ENCODE assay signal across 18 cellular contexts in genomic region chr12:53337998-53338397, GRCh38. TPM values are rescaled to one million over a fixed set of nuclear protein-coding genes. Genes with fewer than 3 reads are reported as not detected.
A peak's percentile ranks its signal among the peaks of the same experiment; 100 is the strongest.
DNase-seq lines count a peak whose midpoint lies in the region; ATAC-seq and TF ChIP-seq lines count a peak whose summit lies in the region.
"Had no signal": no experiment of that assay in that cellular context is flagged by ENCODE, and none has a peak within 500 bp of the region (broad histone marks: within the 10 kb centered on the region; RNA-seq: fewer than 3 reads in every experiment).

No MANE protein-coding gene starts in this region.

- peaks cover 36% of the 10 kb centered on the region for H3K4me1 ChIP-seq in neural progenitor cell
- H3K4me1 ChIP-seq: A549 had no signal

- no peaks in the 10 kb centered on the region for H4K20me1 ChIP-seq in neural progenitor cell (ENCODE audit: low read depth)

- no peak overlapping the region for H3K4me3 Mint-ChIP-seq in activated CD8-positive, alpha-beta T cell treated with anti-CD3 and anti-CD28 coated beads, Interleukin-2, amount 10 ng/mL, durations not matched to agents 7 days and 5 days
- H3K4me3 Mint-ChIP-seq in activated CD8-positive, alpha-beta T cell treated with anti-CD3 and anti-CD28 coated beads for 36 hours: no peak overlapping the region
- H3K4me3 Mint-ChIP-seq in T-helper 17 cell: no peak overlapping the region
- H3K4me3 Mint-ChIP-seq in neural progenitor cell: no peak overlapping the region

- intact Hi-C loops in activated CD8-positive, alpha-beta T cell treated with anti-CD3 and anti-CD28 coated beads for 36 hours (cut with micrococcal nuclease): no loop called here
- intact Hi-C loops in posterior vena cava (cut with DNase I): no loop called here

- H3K9me3 Mint-ChIP-seq in activated CD8-positive, alpha-beta T cell treated with anti-CD3 and anti-CD28 coated beads, Interleukin-2, amount 10 ng/mL, durations not matched to agents 7 days and 5 days (ENCODE audit: insufficient read depth): no peaks in the 10 kb centered on the region
- H3K9me3 Mint-ChIP-seq in activated CD8-positive, alpha-beta T cell treated with anti-CD3 and anti-CD28 coated beads for 36 hours: no peaks in the 10 kb centered on the region
- no peaks in the 10 kb centered on the region for H3K9me3 Mint-ChIP-seq in neural progenitor cell

- H3F3A ChIP-seq in neural progenitor cell (ENCODE audit: low read depth): peaks cover 2% of the 10 kb centered on the region

- no peak for DNase-seq in activated CD8-positive, alpha-beta T cell treated with anti-CD3 and anti-CD28 coated beads, Interleukin-2, amount 10 ng/mL, durations not matched to agents 7 days and 5 days
- no peak for DNase-seq in activated CD8-positive, alpha-beta T cell treated with anti-CD3 and anti-CD28 coated beads for 36 hours
- peak; percentile 47 for DNase-seq in ELF-1 (ENCODE audit: low read depth, low spot score)
- DNase-seq in T-helper 17 cell: no peak
- no peak for DNase-seq in neural progenitor cell (ENCODE audit: low spot score)
- DNase-seq in posterior vena cava (ENCODE audit: low spot score): no peak
- no peak for DNase-seq in germinal center (ENCODE audit: low spot score)
- DNase-seq: DMS53, GDM1, KG1, MG63, NCI-H1105, NCI-H1930, NCI-H2171 treated with DMSO at 0.1 percent for 48 hours, NCI-H510A, SHP77 treated with DMSO at 0.1 percent for 48 hours had no signal

- no peaks in the 10 kb centered on the region for H3K79me2 ChIP-seq in neural progenitor cell (ENCODE audit: low read depth)

- no peaks in the 10 kb centered on the region for H3K9me3 ChIP-seq in T-helper 17 cell (ENCODE audit: control insufficient read depth, low read length, poor library complexity, severe bottlenecking)
- H3K9me3 ChIP-seq in neural progenitor cell (ENCODE audit: low read depth): no peaks in the 10 kb centered on the region
- H3K9me3 ChIP-seq: A549, MG63 had no signal

- H3K4me3 ChIP-seq in neural progenitor cell: no peak overlapping the region
- H3K4me3 ChIP-seq: A549, MG63 had no signal

- no peaks in the 10 kb centered on the region for H3K27me3 ChIP-seq in neural progenitor cell

- no peaks in the 10 kb centered on the region for H3K36me3 ChIP-seq in neural progenitor cell
- H3K36me3 ChIP-seq: MG63 had no signal

- CTCF ChIA-PET in activated CD8-positive, alpha-beta T cell treated with anti-CD3 and anti-CD28 coated beads, Interleukin-2, amount 10 ng/mL, durations not matched to agents 7 days and 5 days (lab: Charles Lee): interaction anchor here (0.9 to 1.0 kb wide), 2 partner anchors 15 to 178 kb away, joined by 3 read pairs; no protein-coding TSS in a partner anchor
- CTCF ChIA-PET in activated CD8-positive, alpha-beta T cell treated with anti-CD3 and anti-CD28 coated beads for 36 hours (lab: Charles Lee): interaction anchor here (1.2 kb wide), 1 partner anchor 18 kb away, joined by 3 read pairs; no protein-coding TSS in a partner anchor

- peaks cover 58% of the 10 kb centered on the region for H3K27me3 Mint-ChIP-seq in activated CD8-positive, alpha-beta T cell treated with anti-CD3 and anti-CD28 coated beads, Interleukin-2, amount 10 ng/mL, durations not matched to agents 7 days and 5 days (ENCODE audit: low read depth)
- peaks cover 39% of the 10 kb centered on the region for H3K27me3 Mint-ChIP-seq in activated CD8-positive, alpha-beta T cell treated with anti-CD3 and anti-CD28 coated beads for 36 hours
- H3K27me3 Mint-ChIP-seq in T-helper 17 cell (peaks cover 56% of the 10 kb centered on the region), neural progenitor cell (ENCODE audit: insufficient read depth, low read depth) (peaks cover 16% of the 10 kb centered on the region)

- TF ChIP-seq CTCF in activated CD8-positive, alpha-beta T cell treated with anti-CD3 and anti-CD28 coated beads for 36 hours (IDR thresholded peaks at IDR 0.05): no peak
- TF ChIP-seq CTCF in neural progenitor cell (IDR thresholded peaks at IDR 0.05): no peak

- H2AFZ ChIP-seq in neural progenitor cell (replicated peaks): peak overlapping the region; percentile 99

- H3K36me3 Mint-ChIP-seq in activated CD8-positive, alpha-beta T cell treated with anti-CD3 and anti-CD28 coated beads, Interleukin-2, amount 10 ng/mL, durations not matched to agents 7 days and 5 days (ENCODE audit: low read depth): no peaks in the 10 kb centered on the region
- H3K36me3 Mint-ChIP-seq in activated CD8-positive, alpha-beta T cell treated with anti-CD3 and anti-CD28 coated beads for 36 hours (ENCODE audit: low read depth): no peaks in the 10 kb centered on the region
- peaks cover 9% of the 10 kb centered on the region for H3K36me3 Mint-ChIP-seq in T-helper 17 cell (ENCODE audit: low read depth)
- no peaks in the 10 kb centered on the region for H3K36me3 Mint-ChIP-seq in neural progenitor cell

- H3K4me2 ChIP-seq in neural progenitor cell: peak overlapping the region; percentile 36
- H3K4me2 ChIP-seq: A549 had no signal

- ATAC-seq in activated CD8-positive, alpha-beta T cell treated with anti-CD3 and anti-CD28 coated beads, Interleukin-2, amount 10 ng/mL, durations not matched to agents 7 days and 5 days: no peak
- no peak for ATAC-seq in activated CD8-positive, alpha-beta T cell treated with anti-CD3 and anti-CD28 coated beads for 36 hours
- ATAC-seq in T-helper 17 cell (no peak), HG03342 (IDR thresholded peaks at IDR 0.05; ENCODE audit: unreplicated experiment) (no peak)
- ATAC-seq: A549 had no signal

- peak overlapping the region; percentile 1 for H3K27ac Mint-ChIP-seq in activated CD8-positive, alpha-beta T cell treated with anti-CD3 and anti-CD28 coated beads, Interleukin-2, amount 10 ng/mL, durations not matched to agents 7 days and 5 days
- H3K27ac Mint-ChIP-seq in activated CD8-positive, alpha-beta T cell treated with anti-CD3 and anti-CD28 coated beads for 36 hours: no peak overlapping the region
- peak overlapping the region; percentile 22 for H3K27ac Mint-ChIP-seq in T-helper 17 cell
- H3K27ac Mint-ChIP-seq in neural progenitor cell: peak overlapping the region; percentile 14

- peaks cover 16% of the 10 kb centered on the region for H3K4me1 Mint-ChIP-seq in activated CD8-positive, alpha-beta T cell treated with anti-CD3 and anti-CD28 coated beads, Interleukin-2, amount 10 ng/mL, durations not matched to agents 7 days and 5 days (ENCODE audit: low read depth)
- H3K4me1 Mint-ChIP-seq in activated CD8-positive, alpha-beta T cell treated with anti-CD3 and anti-CD28 coated beads for 36 hours (ENCODE audit: low read depth): peaks cover 13% of the 10 kb centered on the region
- H3K4me1 Mint-ChIP-seq in T-helper 17 cell (peaks cover 22% of the 10 kb centered on the region), neural progenitor cell (peaks cover 38% of the 10 kb centered on the region)

- H3K27ac ChIP-seq in neural progenitor cell: peak overlapping the region; percentile 37
- H3K27ac ChIP-seq: A549 had no signal

- POLR2A ChIA-PET in activated CD8-positive, alpha-beta T cell treated with anti-CD3 and anti-CD28 coated beads, Interleukin-2, amount 10 ng/mL, durations not matched to agents 7 days and 5 days (lab: Charles Lee): no interaction called here
- POLR2A ChIA-PET in activated CD8-positive, alpha-beta T cell treated with anti-CD3 and anti-CD28 coated beads for 36 hours (lab: Charles Lee): interaction anchor here (0.6 to 1.3 kb wide), 2 partner anchors 110 to 145 kb away, joined by 3 read pairs; no protein-coding TSS in a partner anchor

- no peak overlapping the region for H3K9ac ChIP-seq in neural progenitor cell

RNA-seq across cellular contexts. Expression of gene SP7, which starts 1.8 kb away (rescaled TPM):
- total RNA-seq in activated CD8-positive, alpha-beta T cell treated with anti-CD3 and anti-CD28 coated beads, Interleukin-2, amount 10 ng/mL, durations not matched to agents 7 days and 5 days: not detected
- not detected for total RNA-seq in activated CD8-positive, alpha-beta T cell treated with anti-CD3 and anti-CD28 coated beads for 36 hours
- total RNA-seq in T-helper 17 cell (not detected), neural progenitor cell (ENCODE audit: low replicate concordance) (0.74 and 0.90 TPM in 2 replicates), posterior vena cava (not detected)

RNA-seq across cellular contexts. Expression of gene AAAS, which starts 16.6 kb away (rescaled TPM):
- total RNA-seq in activated CD8-positive, alpha-beta T cell treated with anti-CD3 and anti-CD28 coated beads, Interleukin-2, amount 10 ng/mL, durations not matched to agents 7 days and 5 days: 10 to 100 TPM; 67.5 to 67.9 TPM
- 10 to 100 TPM; 81.3 to 87.6 TPM for total RNA-seq in activated CD8-positive, alpha-beta T cell treated with anti-CD3 and anti-CD28 coated beads for 36 hours
- total RNA-seq in T-helper 17 cell (10 to 100 TPM; 31.2 to 31.8 TPM), neural progenitor cell (ENCODE audit: low replicate concordance) (51.0 and 105 TPM in 2 replicates), posterior vena cava (10 to 100 TPM; 29.5 to 35.3 TPM)

RNA-seq across cellular contexts. Expression of gene MYG1, which starts 38.5 kb away (rescaled TPM):
- 10 to 100 TPM; 55.6 to 56.9 TPM for total RNA-seq in activated CD8-positive, alpha-beta T cell treated with anti-CD3 and anti-CD28 coated beads, Interleukin-2, amount 10 ng/mL, durations not matched to agents 7 days and 5 days
- 10 to 100 TPM; 69.5 to 70.9 TPM for total RNA-seq in activated CD8-positive, alpha-beta T cell treated with anti-CD3 and anti-CD28 coated beads for 36 hours
- total RNA-seq in T-helper 17 cell: 10 to 100 TPM; 30.6 to 32.5 TPM
- 48.8 and 55.7 TPM in 2 replicates for total RNA-seq in neural progenitor cell (ENCODE audit: low replicate concordance)
- 10 to 100 TPM; 35.6 to 37.8 TPM for total RNA-seq in posterior vena cava

RNA-seq across cellular contexts. Expression of gene SP1, which starts 42.0 kb away (rescaled TPM):
- total RNA-seq in activated CD8-positive, alpha-beta T cell treated with anti-CD3 and anti-CD28 coated beads, Interleukin-2, amount 10 ng/mL, durations not matched to agents 7 days and 5 days: 10 to 100 TPM; 72.2 to 76.5 TPM
- 10 to 100 TPM; 67.2 to 70.3 TPM for total RNA-seq in activated CD8-positive, alpha-beta T cell treated with anti-CD3 and anti-CD28 coated beads for 36 hours
- total RNA-seq in T-helper 17 cell (10 to 100 TPM; 69.6 to 75.1 TPM), neural progenitor cell (ENCODE audit: low replicate concordance) (67.8 and 71.0 TPM in 2 replicates), posterior vena cava (10 to 100 TPM; 55.1 to 59.9 TPM)

RNA-seq across cellular contexts. Expression of gene PFDN5, which starts 42.7 kb away (rescaled TPM):
- total RNA-seq in activated CD8-positive, alpha-beta T cell treated with anti-CD3 and anti-CD28 coated beads, Interleukin-2, amount 10 ng/mL, durations not matched to agents 7 days and 5 days: 100 to 1,000 TPM; 292 to 307 TPM
- total RNA-seq in activated CD8-positive, alpha-beta T cell treated with anti-CD3 and anti-CD28 coated beads for 36 hours: 100 to 1,000 TPM; 322 to 373 TPM
- total RNA-seq in T-helper 17 cell (100 to 1,000 TPM; 566 to 600 TPM), neural progenitor cell (ENCODE audit: low replicate concordance) (425 and 443 TPM in 2 replicates), posterior vena cava (100 to 1,000 TPM; 473 to 486 TPM)
